ENCODE assay signal across 21 cellular contexts in the genomic region with DNA sequence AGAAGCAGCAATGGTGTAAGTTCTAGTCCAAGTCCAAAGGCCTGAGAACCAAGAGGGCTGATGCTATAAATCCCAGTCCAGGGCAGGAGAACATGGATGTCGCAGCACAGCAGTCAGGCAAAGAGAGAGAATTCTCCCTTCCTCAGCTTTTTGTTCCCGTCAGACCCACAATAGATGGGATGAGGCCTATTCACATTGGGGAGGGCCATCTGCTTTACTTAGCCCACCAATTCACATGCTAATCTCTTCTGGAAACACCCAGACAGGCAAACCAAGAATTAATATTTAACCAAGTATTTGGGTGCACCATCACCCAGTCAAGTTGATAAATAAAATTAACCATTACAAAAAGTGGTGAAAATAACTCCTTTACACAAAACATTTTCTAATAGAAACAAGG.
"Had no signal": no experiment of that assay in that cellular context is flagged by ENCODE, and none has a peak within 500 bp of the region (broad histone marks: within the 10 kb centered on the region; RNA-seq: fewer than 3 reads in every experiment).

No MANE protein-coding gene starts in this region.

- H3K9me3 Mint-ChIP-seq: dendritic cell treated with granulocyte-macrophage colony-stimulating factor and Interleukin-4, amounts not matched to agents 40 ng/mL and 50 ng/mL, for 4 days had no signal

- H3K4me3 Mint-ChIP-seq: activated CD4-positive, alpha-beta memory T cell treated with anti-CD3 and anti-CD28 coated beads, Interleukin-2, amount 10 ng/mL, durations not matched to agents 7 days and 5 days; activated naive CD4-positive, alpha-beta T cell treated with anti-CD3 and anti-CD28 coated beads, Interleukin-2, amount 50 U/mL, for 24 hours; brain; dendritic cell treated with granulocyte-macrophage colony-stimulating factor and Interleukin-4, amounts not matched to agents 40 ng/mL and 50 ng/mL, for 4 days; naive thymus-derived CD4-positive, alpha-beta T cell; stimulated activated effector memory CD8-positive, alpha-beta T cell treated with anti-CD3 and anti-CD28 coated beads, Interleukin-12 subunit alpha, Interleukin-12 subunit beta, amount 100 ng/mL, for 72 hours; stimulated activated naive CD8-positive, alpha-beta T cell treated with anti-CD3 and anti-CD28 coated beads, Interleukin-15, amount 100 ng/mL, for 72 hours had no signal

- H3K4me3 ChIP-seq: lower lobe of right lung, pancreas, right lobe of liver, skin epidermis, tibial artery had no signal

- H3K4me1 ChIP-seq: foreskin keratinocyte, lower lobe of right lung, pancreas, right lobe of liver, tibial artery had no signal

- H3K27ac ChIP-seq: foreskin keratinocyte, lower lobe of right lung, pancreas, right lobe of liver, skin epidermis, tibial artery had no signal

- H3K36me3 ChIP-seq: lower lobe of right lung, pancreas, right lobe of liver, tibial artery had no signal

- DNase-seq: activated CD4-positive, alpha-beta memory T cell treated with anti-CD3 and anti-CD28 coated beads, Interleukin-2, amount 10 ng/mL, durations not matched to agents 7 days and 5 days; activated CD4-positive, alpha-beta T cell treated with anti-CD3 and anti-CD28 coated beads for 48 hours; activated CD4-positive, CD25-positive, alpha-beta regulatory T cell; activated effector memory CD4-positive, alpha-beta T cell treated with anti-CD3 and anti-CD28 coated beads, Interleukin-2, amount 50 U/mL, for 16 hours; anterior cingulate cortex; effector CD8-positive, alpha-beta T cell; foreskin keratinocyte; lower lobe of right lung; naive thymus-derived CD4-positive, alpha-beta T cell; pancreas; right lobe of liver; stimulated activated CD4-positive, alpha-beta T cell treated with anti-CD3 and anti-CD28 coated beads, Interleukin-2, amount 100 ng/mL, for 24 hours; stimulated activated naive CD8-positive, alpha-beta T cell treated with anti-CD3 and anti-CD28 coated beads, Interleukin-15, amount 100 ng/mL, for 72 hours; T-helper 9 cell; tibial artery had no signal

- H3K4me1 Mint-ChIP-seq: activated CD4-positive, alpha-beta memory T cell treated with anti-CD3 and anti-CD28 coated beads, Interleukin-2, amount 10 ng/mL, durations not matched to agents 7 days and 5 days; activated naive CD4-positive, alpha-beta T cell treated with anti-CD3 and anti-CD28 coated beads, Interleukin-2, amount 50 U/mL, for 24 hours; naive thymus-derived CD4-positive, alpha-beta T cell; stimulated activated effector memory CD8-positive, alpha-beta T cell treated with anti-CD3 and anti-CD28 coated beads, Interleukin-12 subunit alpha, Interleukin-12 subunit beta, amount 100 ng/mL, for 72 hours; stimulated activated naive CD8-positive, alpha-beta T cell treated with anti-CD3 and anti-CD28 coated beads, Interleukin-15, amount 100 ng/mL, for 72 hours had no signal

- H3K9me3 ChIP-seq: lower lobe of right lung, pancreas, right lobe of liver, tibial artery had no signal

- H3K36me3 Mint-ChIP-seq: activated naive CD4-positive, alpha-beta T cell treated with anti-CD3 and anti-CD28 coated beads, Interleukin-2, amount 50 U/mL, for 24 hours; brain; naive thymus-derived CD4-positive, alpha-beta T cell; stimulated activated effector memory CD8-positive, alpha-beta T cell treated with anti-CD3 and anti-CD28 coated beads, Interleukin-12 subunit alpha, Interleukin-12 subunit beta, amount 100 ng/mL, for 72 hours had no signal

- H3K27me3 Mint-ChIP-seq: activated CD4-positive, alpha-beta memory T cell treated with anti-CD3 and anti-CD28 coated beads, Interleukin-2, amount 10 ng/mL, durations not matched to agents 7 days and 5 days; activated naive CD4-positive, alpha-beta T cell treated with anti-CD3 and anti-CD28 coated beads, Interleukin-2, amount 50 U/mL, for 24 hours; dendritic cell treated with granulocyte-macrophage colony-stimulating factor and Interleukin-4, amounts not matched to agents 40 ng/mL and 50 ng/mL, for 4 days; stimulated activated naive CD8-positive, alpha-beta T cell treated with anti-CD3 and anti-CD28 coated beads, Interleukin-15, amount 100 ng/mL, for 72 hours had no signal

- ATAC-seq: foreskin keratinocyte; left lobe of liver; lower lobe of right lung; naive thymus-derived CD4-positive, alpha-beta T cell; pancreas; right lobe of liver; stimulated activated effector memory CD8-positive, alpha-beta T cell treated with anti-CD3 and anti-CD28 coated beads, Interleukin-12 subunit alpha, Interleukin-12 subunit beta, amount 100 ng/mL, for 72 hours; stimulated activated naive CD8-positive, alpha-beta T cell treated with anti-CD3 and anti-CD28 coated beads, Interleukin-15, amount 100 ng/mL, for 72 hours had no signal

- H3K27ac Mint-ChIP-seq: activated CD4-positive, alpha-beta memory T cell treated with anti-CD3 and anti-CD28 coated beads, Interleukin-2, amount 10 ng/mL, durations not matched to agents 7 days and 5 days; activated naive CD4-positive, alpha-beta T cell treated with anti-CD3 and anti-CD28 coated beads, Interleukin-2, amount 50 U/mL, for 24 hours; dendritic cell treated with granulocyte-macrophage colony-stimulating factor and Interleukin-4, amounts not matched to agents 40 ng/mL and 50 ng/mL, for 4 days; naive thymus-derived CD4-positive, alpha-beta T cell; stimulated activated effector memory CD8-positive, alpha-beta T cell treated with anti-CD3 and anti-CD28 coated beads, Interleukin-12 subunit alpha, Interleukin-12 subunit beta, amount 100 ng/mL, for 72 hours; stimulated activated naive CD8-positive, alpha-beta T cell treated with anti-CD3 and anti-CD28 coated beads, Interleukin-15, amount 100 ng/mL, for 72 hours had no signal

- H3K27me3 ChIP-seq: foreskin keratinocyte, pancreas, right lobe of liver, tibial artery had no signal
